In the genomic region with DNA sequence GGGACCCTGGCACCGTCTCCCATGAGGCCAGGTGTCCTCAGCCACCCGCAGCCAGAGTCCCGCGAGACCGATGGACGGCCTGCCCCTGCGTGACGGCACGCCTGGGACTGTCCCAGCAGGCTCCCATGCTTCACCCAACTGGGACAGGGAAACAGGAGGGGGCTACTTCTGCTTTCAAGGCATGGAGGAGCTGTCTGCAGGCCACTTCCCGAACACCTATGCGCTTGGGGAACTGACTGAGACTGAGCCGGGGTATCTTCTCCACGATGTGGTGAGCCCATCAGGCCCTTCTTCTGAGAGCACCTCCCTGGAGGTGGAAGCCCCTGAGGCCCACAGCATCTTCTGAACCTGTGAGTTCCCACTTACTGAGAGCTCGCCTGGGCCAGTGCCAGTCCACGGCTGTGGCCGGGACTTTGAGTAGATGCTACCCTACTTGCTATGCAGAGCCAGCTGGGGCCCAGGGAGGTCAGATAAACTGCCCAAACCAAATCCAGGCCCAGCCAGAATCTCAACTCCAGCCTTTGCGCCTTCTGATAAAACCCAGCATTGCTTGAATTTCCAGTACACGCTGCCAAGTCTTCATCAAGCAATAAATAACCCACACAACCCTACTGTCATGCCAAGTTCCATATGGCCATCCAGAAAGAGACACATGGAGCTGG, we compare ENCODE assay signal across 8 cellular contexts.
DNase-seq lines count a peak whose midpoint lies in the region; ATAC-seq and TF ChIP-seq lines count a peak whose summit lies in the region.
"Not testable (repeated sequence)": the region's sequence is repeated elsewhere in the genome, so short reads cannot be mapped to it uniquely, and the experiment has no call there.

No MANE protein-coding gene starts in this region.

- H3K27me3 ChIP-seq in RWPE2 (ENCODE audit: insufficient read depth, poor library complexity, severe bottlenecking); endodermal cell (ENCODE audit: control insufficient read depth, insufficient read depth, low read length, poor library complexity, severe bottlenecking); layer of hippocampus (ENCODE audit: control insufficient read depth, insufficient read depth, low read length); tibial artery: not testable (repeated sequence)

- H3K4me1 Mint-ChIP-seq in activated naive CD4-positive, alpha-beta T cell treated with anti-CD3 and anti-CD28 coated beads for 36 hours (ENCODE audit: low read depth): peaks cover 68% of the 10 kb centered on the region
- H3K4me1 Mint-ChIP-seq in endodermal cell: peaks cover 62% of the 10 kb centered on the region

- WGBS in endodermal cell (ENCODE audit: insufficient coverage in 1 of 2, insufficient read length in 1 of 2), 2 experiments: 94% methylated on average over 8 to 18 of the region's 18 CpGs

- H3K27ac ChIP-seq in RWPE2 (ENCODE audit: poor library complexity, severe bottlenecking): peak overlapping the region; percentile 35
- not testable (repeated sequence) for H3K27ac ChIP-seq in endodermal cell (ENCODE audit: low read depth, low read length)
- H3K27ac ChIP-seq in layer of hippocampus (ENCODE audit: low read depth, low read length): peak overlapping the region; percentile 39
- H3K27ac ChIP-seq in tibial artery: peak overlapping the region; percentile 67 to 74

- in situ Hi-C loops in Caki2 (cut with HindIII; ENCODE audit: low pct_unique_long_range_greater_than_20kb, low sequenced_read_pairs): not testable (repeated sequence)

- peak; percentile 26 for ATAC-seq in HG02610 (IDR thresholded peaks at IDR 0.05; ENCODE audit: unreplicated experiment)
- ATAC-seq in RWPE2 (ENCODE audit: low read depth): not testable (repeated sequence)

- H3K4me1 ChIP-seq in RWPE2 (ENCODE audit: insufficient read depth, poor library complexity, severe bottlenecking): peaks cover 44% of the 10 kb centered on the region
- not testable (repeated sequence) for H3K4me1 ChIP-seq in endodermal cell (ENCODE audit: control insufficient read depth, insufficient read depth, low read length)
- peaks cover 12 to 91% (median 62%) of the 10 kb centered on the region in 4 donors for H3K4me1 ChIP-seq in tibial artery

- peak; percentile 4 for DNase-seq in Caki2 (ENCODE audit: low read depth)
- DNase-seq in RWPE2 (ENCODE audit: low spot score); activated naive CD4-positive, alpha-beta T cell treated with anti-CD3 and anti-CD28 coated beads for 36 hours; endodermal cell: not testable (repeated sequence)
- peak in 6 of 10 donors; percentile 17 to 88 (median 52) for DNase-seq in posterior cingulate gyrus
- peak in 1 of 2 donors; percentile 78 for DNase-seq in tibial artery

- intact Hi-C loops in activated naive CD4-positive, alpha-beta T cell treated with anti-CD3 and anti-CD28 coated beads for 36 hours (cut with micrococcal nuclease); posterior cingulate gyrus (cut with DNase I); tibial artery (cut with DNase I; ENCODE audit: low total_unique reads): not testable (repeated sequence)

- CTCF ChIA-PET in activated naive CD4-positive, alpha-beta T cell treated with anti-CD3 and anti-CD28 coated beads for 36 hours (lab: Charles Lee): not testable (repeated sequence)

- not testable (repeated sequence) for H3K9ac ChIP-seq in endodermal cell (ENCODE audit: extremely low read depth, low read length, poor library complexity, severe bottlenecking)

- not testable (repeated sequence) for H3K9me3 ChIP-seq in RWPE2 (ENCODE audit: severe bottlenecking); endodermal cell (ENCODE audit: control insufficient read depth, low read length); tibial artery

- H3K27me3 Mint-ChIP-seq in activated naive CD4-positive, alpha-beta T cell treated with anti-CD3 and anti-CD28 coated beads for 36 hours (ENCODE audit: low read depth): not testable (repeated sequence)
- peaks cover 30% of the 10 kb centered on the region for H3K27me3 Mint-ChIP-seq in endodermal cell (ENCODE audit: insufficient read depth)

- not testable (repeated sequence) for H3K4me3 Mint-ChIP-seq in activated naive CD4-positive, alpha-beta T cell treated with anti-CD3 and anti-CD28 coated beads for 36 hours
- peak overlapping the region; percentile 95 for H3K4me3 Mint-ChIP-seq in endodermal cell

- H3K4me3 ChIP-seq in RWPE2 (ENCODE audit: severe bottlenecking); endodermal cell (ENCODE audit: low read length): not testable (repeated sequence)
- peak overlapping the region in 1 of 2 donors; percentile 4 for H3K4me3 ChIP-seq in tibial artery

- H3K27ac Mint-ChIP-seq in activated naive CD4-positive, alpha-beta T cell treated with anti-CD3 and anti-CD28 coated beads for 36 hours: peak overlapping the region; percentile 82
- H3K27ac Mint-ChIP-seq in endodermal cell: peak overlapping the region; percentile 16

- TF ChIP-seq CTCF in RWPE2 (IDR thresholded peaks at IDR 0.05; ENCODE audit: poor library complexity, severe bottlenecking); endodermal cell (conservative IDR thresholded peaks at IDR 0.05); tibial artery (IDR thresholded peaks at IDR 0.05): not testable (repeated sequence)

- not testable (repeated sequence) for H3K9me3 Mint-ChIP-seq in activated naive CD4-positive, alpha-beta T cell treated with anti-CD3 and anti-CD28 coated beads for 36 hours; endodermal cell

- H3K36me3 ChIP-seq in RWPE2 (ENCODE audit: low read depth): peaks cover 52% of the 10 kb centered on the region
- peaks cover 38% of the 10 kb centered on the region for H3K36me3 ChIP-seq in endodermal cell (ENCODE audit: control insufficient read depth, insufficient read depth, low read length)
- H3K36me3 ChIP-seq in tibial artery: not testable (repeated sequence)

- H3K36me3 Mint-ChIP-seq in activated naive CD4-positive, alpha-beta T cell treated with anti-CD3 and anti-CD28 coated beads for 36 hours (ENCODE audit: low read depth): peaks cover 39% of the 10 kb centered on the region
- H3K36me3 Mint-ChIP-seq in endodermal cell (ENCODE audit: low read depth): peaks cover 46% of the 10 kb centered on the region
